Comparison of ENCODE assay signal across 23 cellular contexts in genomic region chr2:98846041-98846440, GRCh38.
"Had no signal": no experiment of that assay in that cellular context is flagged by ENCODE, and none has a peak within 500 bp of the region (broad histone marks: within the 10 kb centered on the region; RNA-seq: fewer than 3 reads in every experiment).

No MANE protein-coding gene starts in this region.

- H3K27ac ChIP-seq: breast epithelium, heart left ventricle, neural progenitor cell, right atrium auricular region, thyroid gland had no signal

- H3K4me1 ChIP-seq: breast epithelium, heart left ventricle, neural progenitor cell, right atrium auricular region, thyroid gland had no signal

- ATAC-seq: activated CD4-positive, alpha-beta T cell treated with anti-CD3 and anti-CD28 coated beads for 36 hours; activated T-cell treated with anti-CD3 and anti-CD28 coated beads, Interleukin-2, amount 50 U/mL, for 4 hours; heart left ventricle; left lobe of liver; naive thymus-derived CD8-positive, alpha-beta T cell; stimulated activated naive CD8-positive, alpha-beta T cell treated with anti-CD3 and anti-CD28 coated beads, Interleukin-15, Interleukin-2, amounts not matched to agents 100 U/mL and 50 U/mL, for 24 hours had no signal

- H3K27me3 ChIP-seq: breast epithelium, neural progenitor cell, right atrium auricular region, thyroid gland had no signal

- H3K4me1 Mint-ChIP-seq: activated B cell treated with CpG ODN at 0.5 μM for 24 hours; activated CD4-positive, alpha-beta T cell treated with anti-CD3 and anti-CD28 coated beads for 36 hours; mesothelial cell of epicardium; naive thymus-derived CD8-positive, alpha-beta T cell; neural progenitor cell had no signal

- H3K4me3 Mint-ChIP-seq: activated B cell treated with CpG ODN at 0.5 μM for 24 hours; activated CD4-positive, alpha-beta T cell treated with anti-CD3 and anti-CD28 coated beads for 36 hours; activated naive CD8-positive, alpha-beta T cell; activated T-cell treated with anti-CD3 and anti-CD28 coated beads, Interleukin-2, amount 50 U/mL, for 4 hours; dendritic cell treated with granulocyte-macrophage colony-stimulating factor and Interleukin-4, amounts not matched to agents 40 ng/mL and 50 ng/mL, for 4 days; mesothelial cell of epicardium; naive thymus-derived CD8-positive, alpha-beta T cell; neural progenitor cell had no signal

- H3K36me3 Mint-ChIP-seq: activated naive CD8-positive, alpha-beta T cell; mesothelial cell of epicardium; naive thymus-derived CD8-positive, alpha-beta T cell; neural progenitor cell had no signal

- H3K4me3 ChIP-seq: breast epithelium, heart left ventricle, neural progenitor cell, right atrium auricular region, thyroid gland had no signal

- H3K27ac Mint-ChIP-seq: activated B cell treated with CpG ODN at 0.5 μM for 24 hours; activated CD4-positive, alpha-beta T cell treated with anti-CD3 and anti-CD28 coated beads for 36 hours; activated naive CD8-positive, alpha-beta T cell; activated T-helper 2 cell treated with anti-CD3 and anti-CD28 coated beads, Interferon-gamma antibody, Interleukin-2, Interleukin-4, amounts not matched to agents 10 μg/mL and 5 μg/mL and 100 μg/mL, durations not matched to agents 14 hours and 24 hours and 36 hours; dendritic cell treated with granulocyte-macrophage colony-stimulating factor and Interleukin-4, amounts not matched to agents 40 ng/mL and 50 ng/mL, for 4 days; mesothelial cell of epicardium; naive thymus-derived CD8-positive, alpha-beta T cell; neural progenitor cell had no signal

- DNase-seq: activated B cell treated with CpG ODN at 0.5 μM for 24 hours; activated CD4-positive, alpha-beta T cell treated with anti-CD3 and anti-CD28 coated beads for 36 hours; activated CD4-positive, alpha-beta T cell treated with anti-CD3 and anti-CD28 coated beads, Interleukin-2, amount 50 U/mL, for 4 hours; activated CD8-positive, alpha-beta memory T cell treated with anti-CD3 and anti-CD28 coated beads, Interleukin-2, amount 50 U/mL, for 48 hours; activated naive CD4-positive, alpha-beta T cell; activated T-cell treated with anti-CD3 and anti-CD28 coated beads, Interleukin-2, amount 50 U/mL, for 4 hours; effector CD8-positive, alpha-beta T cell; heart left ventricle; mammary epithelial cell; naive thymus-derived CD8-positive, alpha-beta T cell; stimulated activated CD4-positive, alpha-beta T cell treated with anti-CD3 and anti-CD28 coated beads, Interleukin-4, amount 100 ng/mL, for 4 hours; stimulated activated naive CD8-positive, alpha-beta T cell treated with anti-CD3 and anti-CD28 coated beads, Interleukin-15, Interleukin-2, amounts not matched to agents 100 U/mL and 50 U/mL, for 24 hours; substantia nigra; T-helper 1 cell; thyroid gland had no signal

- H3K27me3 Mint-ChIP-seq: dendritic cell treated with granulocyte-macrophage colony-stimulating factor and Interleukin-4, amounts not matched to agents 40 ng/mL and 50 ng/mL, for 4 days had no signal

- H3K9me3 ChIP-seq: breast epithelium, heart left ventricle, right atrium auricular region, thyroid gland had no signal

- H3K36me3 ChIP-seq: breast epithelium, heart left ventricle, neural progenitor cell, right atrium auricular region, thyroid gland had no signal

- H3K9me3 Mint-ChIP-seq: activated B cell treated with CpG ODN at 0.5 μM for 24 hours; activated T-cell treated with anti-CD3 and anti-CD28 coated beads, Interleukin-2, amount 50 U/mL, for 4 hours; activated T-helper 2 cell treated with anti-CD3 and anti-CD28 coated beads, Interferon-gamma antibody, Interleukin-2, Interleukin-4, amounts not matched to agents 10 μg/mL and 5 μg/mL and 100 μg/mL, durations not matched to agents 14 hours and 24 hours and 36 hours; dendritic cell treated with granulocyte-macrophage colony-stimulating factor and Interleukin-4, amounts not matched to agents 40 ng/mL and 50 ng/mL, for 4 days; mesothelial cell of epicardium; naive thymus-derived CD8-positive, alpha-beta T cell; neural progenitor cell had no signal
